ENCODE assay signal across 22 cellular contexts in genomic region chr15:62242999-62243398, GRCh38.
"Had no signal": no experiment of that assay in that cellular context is flagged by ENCODE, and none has a peak within 500 bp of the region (broad histone marks: within the 10 kb centered on the region; RNA-seq: fewer than 3 reads in every experiment).

No MANE protein-coding gene starts in this region.

- H2AFZ ChIP-seq: PC-9 had no signal

- H3K9me3 ChIP-seq: colonic mucosa had no signal

- H3K4me1 Mint-ChIP-seq: activated CD4-positive, alpha-beta memory T cell treated with anti-CD3 and anti-CD28 coated beads, Interleukin-2, amount 10 ng/mL, durations not matched to agents 7 days and 5 days; activated T-helper 17 cell treated with anti-CD3 and anti-CD28 coated beads, Interleukin-2, amount 50 U/mL, for 72 hours had no signal

- H3K4me3 Mint-ChIP-seq: activated CD4-positive, alpha-beta memory T cell treated with anti-CD3 and anti-CD28 coated beads, Interleukin-2, amount 10 ng/mL, durations not matched to agents 7 days and 5 days; activated naive CD8-positive, alpha-beta T cell treated with anti-CD3 and anti-CD28 coated beads, Interleukin-2, amount 10 ng/mL, durations not matched to agents 7 days and 5 days; activated T-helper 17 cell treated with anti-CD3 and anti-CD28 coated beads, Interleukin-2, amount 50 U/mL, for 72 hours had no signal

- H3K9ac ChIP-seq: KMS-11 had no signal

- H3K27me3 ChIP-seq: breast epithelium, colonic mucosa had no signal

- H3K36me3 ChIP-seq: breast epithelium, colonic mucosa had no signal

- ATAC-seq: activated T-helper 17 cell treated with anti-CD3 and anti-CD28 coated beads, Interleukin-2, amount 50 U/mL, for 72 hours had no signal

- H3K4me1 ChIP-seq: breast epithelium, colonic mucosa had no signal

- H3K4me2 ChIP-seq: KMS-11, PC-9 had no signal

- H3K9me3 Mint-ChIP-seq: activated CD4-positive, alpha-beta memory T cell treated with anti-CD3 and anti-CD28 coated beads, Interleukin-2, amount 10 ng/mL, durations not matched to agents 7 days and 5 days; activated naive CD8-positive, alpha-beta T cell treated with anti-CD3 and anti-CD28 coated beads, Interleukin-2, amount 10 ng/mL, durations not matched to agents 7 days and 5 days had no signal

- DNase-seq: activated CD4-positive, alpha-beta memory T cell treated with anti-CD3 and anti-CD28 coated beads, Interleukin-2, amount 10 ng/mL, durations not matched to agents 7 days and 5 days; activated CD4-positive, alpha-beta T cell treated with anti-CD3 and anti-CD28 coated beads, Interleukin-2, amount 50 U/mL, for 1 hour; activated CD4-positive, CD25-positive, alpha-beta regulatory T cell; activated naive CD4-positive, alpha-beta T cell treated with anti-CD3 and anti-CD28 coated beads, Interleukin-2, amount 50 U/mL, for 16 hours; activated naive CD8-positive, alpha-beta T cell treated with anti-CD3 and anti-CD28 coated beads, Interleukin-2, amount 10 ng/mL, durations not matched to agents 7 days and 5 days; activated T-cell treated with anti-CD3 and anti-CD28 coated beads for 4 hours; activated T-cell treated with anti-CD3 and anti-CD28 coated beads, Interleukin-2, amount 50 U/mL, for 48 hours; aorta; caudate nucleus; colonic mucosa; NCI-H1092; NCI-H1417 treated with DMSO at 0.1 percent for 48 hours; NCI-H187; NCI-H446 treated with DMSO at 0.1 percent for 48 hours; NCI-H524 treated with DMSO at 0.1 percent for 48 hours; PC-9; SHP77 treated with DMSO at 0.1 percent for 48 hours; T-helper 2 cell had no signal

- H3K36me3 Mint-ChIP-seq: activated naive CD8-positive, alpha-beta T cell treated with anti-CD3 and anti-CD28 coated beads, Interleukin-2, amount 10 ng/mL, durations not matched to agents 7 days and 5 days had no signal

- H3K27ac Mint-ChIP-seq: activated CD4-positive, alpha-beta memory T cell treated with anti-CD3 and anti-CD28 coated beads, Interleukin-2, amount 10 ng/mL, durations not matched to agents 7 days and 5 days; activated naive CD8-positive, alpha-beta T cell treated with anti-CD3 and anti-CD28 coated beads, Interleukin-2, amount 10 ng/mL, durations not matched to agents 7 days and 5 days; activated T-helper 17 cell treated with anti-CD3 and anti-CD28 coated beads, Interleukin-2, amount 50 U/mL, for 72 hours had no signal

- H3K4me3 ChIP-seq: breast epithelium, colonic mucosa, PC-9 had no signal

- H3K27ac ChIP-seq: breast epithelium, colonic mucosa, KMS-11, PC-9, VCaP had no signal
